ENCODE assay signal across 2 cellular contexts in genomic region chr4:7828926-7829325, GRCh38.
TF ChIP-seq lines count a peak whose summit lies in the region.

No MANE protein-coding gene starts in this region.

TF ChIP-seq in liver, 16 proteins besides CTCF, POLR2A, EP300 and RAD21 (continued from another document):
- TF ChIP-seq GABPA (IDR thresholded peaks at IDR 0.05 in 1 of 2, conservative IDR thresholded peaks at IDR 0.05 in 1 of 2) = no peak
- no peak for TF ChIP-seq HNF4G (IDR thresholded peaks at IDR 0.05)
- TF ChIP-seq SP1 (IDR thresholded peaks at IDR 0.05) = no peak
- TF ChIP-seq REST (IDR thresholded peaks at IDR 0.05) = no peak
- TF ChIP-seq ATF3 (IDR thresholded peaks at IDR 0.05) = no peak
- TF ChIP-seq HNF4A (conservative IDR thresholded peaks at IDR 0.05) = no peak
- TF ChIP-seq FOXA1 (IDR thresholded peaks at IDR 0.05) = no peak
- TF ChIP-seq NR2F2 (IDR thresholded peaks at IDR 0.05) = no peak
- TF ChIP-seq EGR1 (IDR thresholded peaks at IDR 0.05; ENCODE audit: low read depth in 2 of 2) = no peak
- TF ChIP-seq FOXA2 (IDR thresholded peaks at IDR 0.05) = no peak
- no peak for TF ChIP-seq ZBTB33 (IDR thresholded peaks at IDR 0.05)

TF ChIP-seq in HepG2, 621 proteins besides CTCF, POLR2A, EP300 and RAD21 (continued from another document):
- TF ChIP-seq PRDM10 (CRISPR knock-in tag; IDR thresholded peaks at IDR 0.05; ENCODE audit: low read depth) (no peak), RNF2 (conservative IDR thresholded peaks at IDR 0.05; ENCODE audit: low read depth) (no peak), ZNF296 (CRISPR knock-in tag; conservative IDR thresholded peaks at IDR 0.05) (no peak), KAT7 (CRISPR knock-in tag; IDR thresholded peaks at IDR 0.05; ENCODE audit: borderline replicate concordance) (no peak), ZFP36L1 (CRISPR knock-in tag; IDR thresholded peaks at IDR 0.05) (no peak), MYNN (CRISPR knock-in tag; IDR thresholded peaks at IDR 0.05; ENCODE audit: low read depth) (no peak), ZNF710 (CRISPR knock-in tag; IDR thresholded peaks at IDR 0.05; ENCODE audit: borderline replicate concordance) (no peak), RAD51 (IDR thresholded peaks at IDR 0.05; ENCODE audit: borderline replicate concordance) (no peak), ZBTB38 (CRISPR knock-in tag; IDR thresholded peaks at IDR 0.05) (no peak), YEATS4 (CRISPR knock-in tag; IDR thresholded peaks at IDR 0.05; ENCODE audit: borderline replicate concordance) (no peak), TRAFD1 (CRISPR knock-in tag; IDR thresholded peaks at IDR 0.05; ENCODE audit: borderline replicate concordance) (no peak), USF2 (IDR thresholded peaks at IDR 0.05; ENCODE audit: low read depth, low read length) (no peak), USF2 (CRISPR knock-in tag; IDR thresholded peaks at IDR 0.05; ENCODE audit: borderline replicate concordance) (no peak)
